Comparison of ENCODE assay signal across 40 cellular contexts in the genomic region with DNA sequence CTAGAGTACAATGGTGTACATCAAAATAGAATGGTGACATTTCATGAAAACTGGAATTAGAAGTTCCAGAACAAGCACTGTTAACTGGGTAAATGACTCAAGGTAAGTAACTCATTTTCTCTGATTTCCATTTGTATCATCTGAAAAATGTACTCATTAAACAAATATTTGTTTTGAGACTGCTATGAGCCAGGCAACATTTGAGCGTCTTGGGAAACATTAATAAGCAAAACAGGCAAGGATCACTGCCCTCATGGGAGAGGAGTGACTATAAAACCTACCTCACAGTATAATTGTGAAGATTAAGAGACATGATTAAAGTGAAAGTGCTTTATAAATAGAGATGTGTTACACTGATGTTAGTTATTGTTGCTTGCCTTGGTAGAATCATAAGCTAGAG.
"Had no signal": no experiment of that assay in that cellular context is flagged by ENCODE, and none has a peak within 500 bp of the region (broad histone marks: within the 10 kb centered on the region; RNA-seq: fewer than 3 reads in every experiment).

No MANE protein-coding gene starts in this region.

- H3K36me3 ChIP-seq: brain microvascular endothelial cell, cardiac muscle cell, WERI-Rb-1 had no signal

- DNase-seq: activated CD4-positive, alpha-beta memory T cell treated with anti-CD3 and anti-CD28 coated beads, Interleukin-2, amount 10 ng/mL, durations not matched to agents 7 days and 5 days; activated CD4-positive, alpha-beta T cell treated with anti-CD3 and anti-CD28 coated beads for 1 hour; activated CD4-positive, alpha-beta T cell treated with anti-CD3 and anti-CD28 coated beads for 48 hours; activated CD4-positive, CD25-positive, alpha-beta regulatory T cell; activated CD8-positive, alpha-beta memory T cell treated with anti-CD3 and anti-CD28 coated beads for 24 hours; activated CD8-positive, alpha-beta memory T cell treated with anti-CD3 and anti-CD28 coated beads, Interleukin-2, amount 10 ng/mL, durations not matched to agents 7 days and 5 days; activated CD8-positive, alpha-beta memory T cell treated with anti-CD3 and anti-CD28 coated beads, Interleukin-2, amount 50 U/mL, for 48 hours; activated effector memory CD4-positive, alpha-beta T cell treated with Interleukin-2 at 50 U/mL for 16 hours; activated naive CD4-positive, alpha-beta T cell treated with anti-CD3 and anti-CD28 coated beads, Interleukin-2, amount 10 ng/mL, durations not matched to agents 7 days and 5 days; activated naive CD8-positive, alpha-beta T cell treated with anti-CD3 and anti-CD28 coated beads, Interleukin-2, amount 50 U/mL, for 24 hours; activated T-cell treated with anti-CD3 and anti-CD28 coated beads, Interleukin-2, amount 50 U/mL, for 48 hours; amniotic stem cell; aorta; brain microvascular endothelial cell; Karpas-422; KBM-7; MM.1S; MV-4-11; NCI-H1092; NCI-H1417; NCI-H146; NCI-H187 treated with DMSO at 0.1 percent for 48 hours; NCI-H2081 treated with DMSO at 0.1 percent for 48 hours; NCI-H226; NCI-H446 treated with DMSO at 0.1 percent for 48 hours; NCI-H524; NCI-H748 treated with DMSO at 0.1 percent for 48 hours; NK-92 treated with Interleukin-12 subunit alpha and Interleukin-12 subunit beta, amount 100 ng/mL, for 24 hours; PC-9; SIG-M5; T-helper 1 cell; T-helper 2 cell; T-helper 9 cell; WERI-Rb-1 had no signal

- H3K4me1 Mint-ChIP-seq: activated CD4-positive, alpha-beta memory T cell treated with anti-CD3 and anti-CD28 coated beads, Interleukin-2, amount 10 ng/mL, durations not matched to agents 7 days and 5 days; activated CD8-positive, alpha-beta memory T cell treated with anti-CD3 and anti-CD28 coated beads, Interleukin-2, amount 10 ng/mL, durations not matched to agents 7 days and 5 days; activated naive CD4-positive, alpha-beta T cell treated with anti-CD3 and anti-CD28 coated beads, Interleukin-2, amount 10 ng/mL, durations not matched to agents 7 days and 5 days; activated naive CD8-positive, alpha-beta T cell treated with anti-CD3 and anti-CD28 coated beads, Interleukin-2, amount 50 U/mL, for 24 hours; central memory CD8-positive, alpha-beta T cell had no signal

- H3K27me3 Mint-ChIP-seq: activated CD4-positive, alpha-beta memory T cell treated with anti-CD3 and anti-CD28 coated beads, Interleukin-2, amount 10 ng/mL, durations not matched to agents 7 days and 5 days; activated CD8-positive, alpha-beta memory T cell treated with anti-CD3 and anti-CD28 coated beads, Interleukin-2, amount 10 ng/mL, durations not matched to agents 7 days and 5 days; activated naive CD4-positive, alpha-beta T cell treated with anti-CD3 and anti-CD28 coated beads, Interleukin-2, amount 10 ng/mL, durations not matched to agents 7 days and 5 days; activated naive CD8-positive, alpha-beta T cell; activated naive CD8-positive, alpha-beta T cell treated with anti-CD3 and anti-CD28 coated beads, Interleukin-2, amount 50 U/mL, for 24 hours; central memory CD8-positive, alpha-beta T cell had no signal

- H3K27ac Mint-ChIP-seq: activated CD4-positive, alpha-beta memory T cell treated with anti-CD3 and anti-CD28 coated beads, Interleukin-2, amount 10 ng/mL, durations not matched to agents 7 days and 5 days; activated CD8-positive, alpha-beta memory T cell treated with anti-CD3 and anti-CD28 coated beads, Interleukin-2, amount 10 ng/mL, durations not matched to agents 7 days and 5 days; activated naive CD4-positive, alpha-beta T cell treated with anti-CD3 and anti-CD28 coated beads, Interleukin-2, amount 10 ng/mL, durations not matched to agents 7 days and 5 days; activated naive CD8-positive, alpha-beta T cell; activated naive CD8-positive, alpha-beta T cell treated with anti-CD3 and anti-CD28 coated beads, Interleukin-2, amount 50 U/mL, for 24 hours had no signal

- H3K4me3 ChIP-seq: cardiac muscle cell, PC-9 had no signal

- H3K4me3 Mint-ChIP-seq: activated CD4-positive, alpha-beta memory T cell treated with anti-CD3 and anti-CD28 coated beads, Interleukin-2, amount 10 ng/mL, durations not matched to agents 7 days and 5 days; activated CD8-positive, alpha-beta memory T cell treated with anti-CD3 and anti-CD28 coated beads, Interleukin-2, amount 10 ng/mL, durations not matched to agents 7 days and 5 days; activated naive CD4-positive, alpha-beta T cell treated with anti-CD3 and anti-CD28 coated beads, Interleukin-2, amount 10 ng/mL, durations not matched to agents 7 days and 5 days; activated naive CD8-positive, alpha-beta T cell; activated naive CD8-positive, alpha-beta T cell treated with anti-CD3 and anti-CD28 coated beads, Interleukin-2, amount 50 U/mL, for 24 hours; central memory CD8-positive, alpha-beta T cell had no signal

- H3K4me2 ChIP-seq: PC-9 had no signal

- H2AFZ ChIP-seq: PC-9 had no signal

- H3K36me3 Mint-ChIP-seq: activated CD8-positive, alpha-beta memory T cell treated with anti-CD3 and anti-CD28 coated beads, Interleukin-2, amount 10 ng/mL, durations not matched to agents 7 days and 5 days; activated naive CD4-positive, alpha-beta T cell treated with anti-CD3 and anti-CD28 coated beads, Interleukin-2, amount 10 ng/mL, durations not matched to agents 7 days and 5 days; activated naive CD8-positive, alpha-beta T cell had no signal

- H3K27me3 ChIP-seq: brain microvascular endothelial cell, cardiac muscle cell had no signal

- H3K27ac ChIP-seq: brain microvascular endothelial cell, cardiac muscle cell, PC-9, RWPE1, WERI-Rb-1 had no signal

- ATAC-seq: activated CD8-positive, alpha-beta memory T cell treated with anti-CD3 and anti-CD28 coated beads, Interleukin-2, amount 10 ng/mL, durations not matched to agents 7 days and 5 days; activated naive CD8-positive, alpha-beta T cell treated with anti-CD3 and anti-CD28 coated beads, Interleukin-2, amount 50 U/mL, for 24 hours; Right ventricle myocardium inferior; SK-N-SH treated with all-trans-retinoic acid at 6 μM for 48 hours had no signal

- H3K9me3 Mint-ChIP-seq: activated CD4-positive, alpha-beta memory T cell treated with anti-CD3 and anti-CD28 coated beads, Interleukin-2, amount 10 ng/mL, durations not matched to agents 7 days and 5 days; activated naive CD4-positive, alpha-beta T cell treated with anti-CD3 and anti-CD28 coated beads, Interleukin-2, amount 10 ng/mL, durations not matched to agents 7 days and 5 days; activated naive CD8-positive, alpha-beta T cell treated with anti-CD3 and anti-CD28 coated beads, Interleukin-2, amount 50 U/mL, for 24 hours had no signal
